In the genomic region with DNA sequence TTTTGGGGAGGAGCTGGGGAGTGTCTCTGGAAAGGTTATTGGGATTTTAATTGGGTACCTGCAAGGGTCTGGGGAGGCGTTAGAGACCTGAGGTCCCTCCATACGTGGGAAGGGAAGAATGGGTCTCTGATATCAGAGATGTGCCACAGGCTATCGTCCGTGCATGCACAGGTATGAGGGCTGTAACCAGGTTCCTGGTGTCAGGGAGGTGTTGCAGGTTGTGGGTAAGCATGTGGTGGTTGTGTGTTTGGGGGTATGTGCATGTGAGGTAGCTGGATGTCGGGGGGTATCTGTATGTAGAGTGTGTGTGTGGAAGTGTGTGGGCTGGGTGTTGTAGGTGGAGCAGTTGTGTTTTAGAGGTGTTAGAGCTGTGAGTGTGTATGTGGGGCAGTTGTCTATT, we compare ENCODE assay signal across 1 cellular context.
TF ChIP-seq lines count a peak whose summit lies in the region.

No MANE protein-coding gene starts in this region.

TF ChIP-seq in IMR-90, 13 proteins besides CTCF, POLR2A, EP300 and RAD21:
- no peak for TF ChIP-seq RFX5 (IDR thresholded peaks at IDR 0.05; ENCODE audit: low read depth, low read length)
- no peak for TF ChIP-seq CEBPB (IDR thresholded peaks at IDR 0.05; ENCODE audit: low read depth, low read length)
- TF ChIP-seq MAFK (IDR thresholded peaks at IDR 0.05; ENCODE audit: low read depth, low read length): no peak
- TF ChIP-seq CHD1 (IDR thresholded peaks at IDR 0.05; ENCODE audit: low read depth, low read length): no peak
